Comparison of ENCODE assay signal across 16 cellular contexts in the genomic region with DNA sequence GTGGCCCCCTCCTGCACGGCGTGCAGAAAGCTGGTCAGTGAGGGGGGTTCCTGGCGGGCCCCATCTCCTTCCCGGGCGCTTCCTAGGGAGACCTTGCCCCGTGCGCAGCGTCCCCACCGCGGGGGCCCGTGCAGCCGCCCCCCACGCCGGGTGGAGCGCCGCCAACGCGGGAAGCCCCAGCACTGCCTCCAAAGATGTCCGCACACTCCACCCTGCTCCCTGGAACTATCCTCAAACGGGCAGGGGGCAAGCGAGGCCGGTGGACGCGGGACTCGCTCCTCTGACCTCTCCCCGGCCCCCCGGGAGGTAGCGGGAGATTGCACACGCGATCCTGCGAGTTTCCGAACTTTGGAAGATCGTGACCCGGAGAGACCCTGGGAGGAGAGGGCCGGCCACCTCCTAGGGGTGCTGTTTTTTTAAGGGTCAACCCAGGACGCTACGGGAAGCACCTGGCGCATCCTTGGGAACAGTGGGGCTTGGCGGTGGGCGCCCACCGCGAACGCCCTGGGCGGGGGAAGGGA. TPM values are rescaled to one million over a fixed set of nuclear protein-coding genes. Genes with fewer than 3 reads are reported as not detected.
DNase-seq lines count a peak whose midpoint lies in the region; ATAC-seq and TF ChIP-seq lines count a peak whose summit lies in the region.
"Had no signal": no experiment of that assay in that cellular context is flagged by ENCODE, and none has a peak within 500 bp of the region (broad histone marks: within the 10 kb centered on the region; RNA-seq: fewer than 3 reads in every experiment).

No MANE protein-coding gene starts in this region.

- no peaks in the 10 kb centered on the region for H3K9me3 Mint-ChIP-seq in endodermal cell
- peaks cover 0 to 2% (median 0%) of the 10 kb centered on the region in 9 donors for H3K9me3 Mint-ChIP-seq in naive thymus-derived CD8-positive, alpha-beta T cell
- H3K9me3 Mint-ChIP-seq: activated naive CD4-positive, alpha-beta T cell treated with anti-CD3 and anti-CD28 coated beads, Interleukin-2, amount 10 ng/mL, durations not matched to agents 7 days and 5 days; T-helper 1 cell treated with Interleukin-12 subunit alpha and Interleukin-12 subunit beta and Interleukin-4 antibody, amounts not matched to agents 30 μg/mL and 1 μg/mL, for 36 hours had no signal

- no peaks in the 10 kb centered on the region for H3K36me3 ChIP-seq in HAP-1 (replicated peaks)
- H3K36me3 ChIP-seq in endodermal cell (ENCODE audit: control insufficient read depth, insufficient read depth, low read length) = no peaks in the 10 kb centered on the region
- H3K36me3 ChIP-seq in mesodermal cell (ENCODE audit: control insufficient read depth, insufficient read depth, low read length) = no peaks in the 10 kb centered on the region
- H3K36me3 ChIP-seq in testis (ENCODE audit: low read depth, missing control alignments) = no peaks in the 10 kb centered on the region

- TF ChIP-seq CTCF in endodermal cell (conservative IDR thresholded peaks at IDR 0.05) (no peak), testis (IDR thresholded peaks at IDR 0.05) (no peak), GM13976 (IDR thresholded peaks at IDR 0.05; ENCODE audit: borderline replicate concordance, control extremely low read depth, extremely low read depth, insufficient read depth, missing control alignments) (no peak)

- no peaks in the 10 kb centered on the region for H3K9me3 ChIP-seq in HAP-1
- H3K9me3 ChIP-seq in endodermal cell (ENCODE audit: control insufficient read depth, low read length) = no peaks in the 10 kb centered on the region
- no peaks in the 10 kb centered on the region for H3K9me3 ChIP-seq in mesodermal cell (ENCODE audit: control insufficient read depth, low read length)
- H3K9me3 ChIP-seq in testis = no peaks in the 10 kb centered on the region

- POLR2A ChIA-PET in naive thymus-derived CD8-positive, alpha-beta T cell (lab: Charles Lee) = no interaction called here

- H3K9ac ChIP-seq in endodermal cell (ENCODE audit: extremely low read depth, low read length, poor library complexity, severe bottlenecking) = no peak overlapping the region
- H3K9ac ChIP-seq: KMS-11 had no signal

- peaks cover 19% of the 10 kb centered on the region for H3K4me1 Mint-ChIP-seq in endodermal cell
- H3K4me1 Mint-ChIP-seq in naive thymus-derived CD8-positive, alpha-beta T cell = peaks cover 0 to 11% (median 5%) of the 10 kb centered on the region in 4 donors

- no peaks in the 10 kb centered on the region for H3K36me3 Mint-ChIP-seq in endodermal cell (ENCODE audit: low read depth)
- H3K36me3 Mint-ChIP-seq in naive thymus-derived CD8-positive, alpha-beta T cell = peaks cover 0 to 2% (median 0%) of the 10 kb centered on the region in 3 donors
- H3K36me3 Mint-ChIP-seq: brain had no signal

- peak overlapping the region; percentile 91 for H3K27ac ChIP-seq in endodermal cell (ENCODE audit: low read depth, low read length)
- H3K27ac ChIP-seq in mesodermal cell (ENCODE audit: low read depth, low read length, severe bottlenecking) = no peak overlapping the region
- peak overlapping the region in 1 of 2 donors; percentile 24 for H3K27ac ChIP-seq in testis
- H3K27ac ChIP-seq: KMS-11 had no signal

- no peak for ATAC-seq in naive thymus-derived CD8-positive, alpha-beta T cell
- ATAC-seq: stimulated activated naive B cell treated with anti-CD40 and anti-IgM and Interleukin-4, amounts not matched to agents 10 μg/mL and 1 μg/mL and 100 μg/mL, for 72 hours had no signal

- no peak for TF ChIP-seq POLR2A in testis (IDR thresholded peaks at IDR 0.05)

- no peak overlapping the region for H3K27ac Mint-ChIP-seq in endodermal cell
- H3K27ac Mint-ChIP-seq in naive thymus-derived CD8-positive, alpha-beta T cell = no peak overlapping the region
- H3K27ac Mint-ChIP-seq: activated naive CD4-positive, alpha-beta T cell treated with anti-CD3 and anti-CD28 coated beads, Interleukin-2, amount 10 ng/mL, durations not matched to agents 7 days and 5 days; stimulated activated naive B cell treated with anti-CD40 and anti-IgM and Interleukin-4, amounts not matched to agents 10 μg/mL and 1 μg/mL and 100 μg/mL, for 72 hours; T-helper 1 cell treated with Interleukin-12 subunit alpha and Interleukin-12 subunit beta and Interleukin-4 antibody, amounts not matched to agents 30 μg/mL and 1 μg/mL, for 36 hours had no signal

- H3K27me3 Mint-ChIP-seq in endodermal cell (ENCODE audit: insufficient read depth) = peaks cover 47% of the 10 kb centered on the region
- peaks cover 12 to 40% (median 32%) of the 10 kb centered on the region in 5 donors for H3K27me3 Mint-ChIP-seq in naive thymus-derived CD8-positive, alpha-beta T cell

- WGBS in endodermal cell (ENCODE audit: insufficient coverage in 1 of 2, insufficient read length in 1 of 2), 2 experiments = 1 to 2% methylated on average over 9 to 44 of the region's 44 CpGs
- 0 to 1% methylated on average over 24 to 30 of the region's 44 CpGs for WGBS in mesodermal cell (ENCODE audit: insufficient coverage in 2 of 2), 2 experiments
- 0 to 3% methylated on average over 2 to 26 of the region's 44 CpGs for WGBS in testis, 2 donors

- intact Hi-C loops in testis (cut with DNase I; ENCODE audit: low total_unique reads) = no loop called here

- H3K4me3 ChIP-seq in HAP-1 (peak overlapping the region; percentile 51), endodermal cell (ENCODE audit: low read length) (peak overlapping the region; percentile 67), mesodermal cell (ENCODE audit: extremely low read depth, insufficient read depth, low read length, poor library complexity, severe bottlenecking) (peak overlapping the region; percentile 57), testis (peak overlapping the region; percentile 16 to 55)

- DNase-seq in HAP-1 (ENCODE audit: low spot score in 2 of 2) = peak in 1 of 2 experiments; percentile 12
- DNase-seq in endodermal cell = peak; percentile 78
- no peak for DNase-seq in testis
- DNase-seq in GM13976 (ENCODE audit: low spot score) = no peak
- no peak for DNase-seq in cortex of kidney (lab: John Stamatoyannopoulos, UW)
- DNase-seq in GM19238 (ENCODE audit: insufficient read length, low spot score) = no peak
- DNase-seq in naive thymus-derived CD8-positive, alpha-beta T cell = no peak
- DNase-seq: GF-D8; NCI-H345; SHP77 treated with DMSO at 0.1 percent for 48 hours; stimulated activated naive B cell treated with anti-CD40 and anti-IgM and Interleukin-4, amounts not matched to agents 10 μg/mL and 1 μg/mL and 100 μg/mL, for 72 hours had no signal

- in situ Hi-C loops in HAP-1 (cut with MboI; ENCODE audit: low sequenced_read_pairs) = no loop called here
- in situ Hi-C loops in GM13976 (cut with MboI; ENCODE audit: low sequenced_read_pairs, unreplicated experiment) = no loop called here

- peaks cover 29% of the 10 kb centered on the region for H3K4me1 ChIP-seq in HAP-1
- peaks cover 6% of the 10 kb centered on the region for H3K4me1 ChIP-seq in endodermal cell (ENCODE audit: control insufficient read depth, insufficient read depth, low read length)
- H3K4me1 ChIP-seq in mesodermal cell (ENCODE audit: control insufficient read depth, insufficient read depth, low read length, poor library complexity, severe bottlenecking) = peaks cover 8% of the 10 kb centered on the region
- no peaks in the 10 kb centered on the region for H3K4me1 ChIP-seq in testis

- H3K4me3 Mint-ChIP-seq in endodermal cell = peak overlapping the region; percentile 47
- H3K4me3 Mint-ChIP-seq in naive thymus-derived CD8-positive, alpha-beta T cell = peak overlapping the region in 1 of 10 donors; percentile 33
- H3K4me3 Mint-ChIP-seq: activated naive CD4-positive, alpha-beta T cell treated with anti-CD3 and anti-CD28 coated beads, Interleukin-2, amount 10 ng/mL, durations not matched to agents 7 days and 5 days; stimulated activated naive B cell treated with anti-CD40 and anti-IgM and Interleukin-4, amounts not matched to agents 10 μg/mL and 1 μg/mL and 100 μg/mL, for 72 hours; T-helper 1 cell treated with Interleukin-12 subunit alpha and Interleukin-12 subunit beta and Interleukin-4 antibody, amounts not matched to agents 30 μg/mL and 1 μg/mL, for 36 hours had no signal

- H3K27me3 ChIP-seq in HAP-1 (ENCODE audit: low read depth) (no peaks in the 10 kb centered on the region), endodermal cell (ENCODE audit: control insufficient read depth, insufficient read depth, low read length, poor library complexity, severe bottlenecking) (peaks cover 98% of the 10 kb centered on the region), testis (no peaks in the 10 kb centered on the region)

RNA-seq across cellular contexts. Expression of a gene that starts 1.5 kb away (rescaled TPM):
- total RNA-seq in endodermal cell (under 1 TPM in 1 of 2 donors, not detected in 1; 0.18 TPM), testis (under 1 TPM; 0.62 to 0.79 TPM)
- polyA plus RNA-seq in endodermal cell (2013, experiment 1 of 2) = 80.9 TPM
- 59.6 TPM for polyA plus RNA-seq in endodermal cell (2013, experiment 2 of 2)
- polyA plus RNA-seq in mesodermal cell (2013, experiment 1 of 2) = 6.6 TPM
- 4.6 TPM for polyA plus RNA-seq in mesodermal cell (2013, experiment 2 of 2)
- 0.90 TPM for polyA plus RNA-seq in testis (ENCODE audit: insufficient read depth, low read depth, low replicate concordance)
- total RNA-seq in naive thymus-derived CD8-positive, alpha-beta T cell = not detected
- not detected for polyA plus RNA-seq in naive thymus-derived CD8-positive, alpha-beta T cell
